ENCODE assay signal across 13 cellular contexts in the genomic region with DNA sequence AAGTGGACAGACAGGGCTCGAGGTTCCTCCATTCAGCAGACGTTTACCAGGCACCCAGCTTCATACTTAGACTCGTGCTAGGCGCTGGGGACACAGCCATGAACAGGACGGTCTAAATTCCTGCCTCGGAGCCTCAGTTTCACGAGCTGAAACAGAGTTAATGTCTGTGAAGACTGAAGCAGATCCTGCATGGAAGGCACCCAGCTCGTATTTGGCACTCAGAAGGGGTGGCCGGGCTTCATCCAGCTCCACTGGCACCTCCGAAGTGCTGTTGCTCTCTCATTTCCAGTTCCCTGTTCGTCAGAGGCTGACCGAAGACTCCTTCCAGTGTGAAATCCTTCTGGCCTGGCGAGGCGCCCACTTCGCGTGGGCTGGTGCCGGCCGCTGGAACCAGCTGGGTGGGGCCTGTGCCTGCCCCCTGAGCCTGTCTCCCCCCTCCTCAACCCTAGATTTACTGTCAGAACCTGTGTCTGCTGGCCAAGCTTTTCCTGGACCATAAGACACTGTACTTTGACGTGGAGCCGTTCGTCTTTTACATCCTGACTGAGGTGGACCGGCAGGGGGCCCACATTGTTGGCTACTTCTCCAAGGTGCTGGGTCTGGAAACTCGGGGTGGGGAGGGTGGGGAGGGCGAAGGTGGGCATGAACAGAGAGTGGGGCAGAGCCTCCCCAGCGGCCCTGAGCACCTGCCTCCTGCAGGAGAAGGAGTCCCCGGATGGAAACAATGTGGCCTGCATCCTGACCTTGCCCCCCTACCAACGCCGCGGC. TPM values are rescaled to one million over a fixed set of nuclear protein-coding genes. Genes with fewer than 3 reads are reported as not detected.
DNase-seq lines count a peak whose midpoint lies in the region; ATAC-seq and TF ChIP-seq lines count a peak whose summit lies in the region.
"Had no signal": no experiment of that assay in that cellular context is flagged by ENCODE, and none has a peak within 500 bp of the region (broad histone marks: within the 10 kb centered on the region; RNA-seq: fewer than 3 reads in every experiment).

No MANE protein-coding gene starts in this region.

- intact Hi-C loops in lower lobe of right lung (cut with DNase I): no loop called here
- intact Hi-C loops in spleen (cut with DNase I; ENCODE audit: low total_unique reads): no loop called here
- intact Hi-C loops in CD8-positive, alpha-beta T cell (cut with DNase I, micrococcal nuclease): no loop called here

- H3K4me1 ChIP-seq in GM23338 (ENCODE audit: insufficient read depth) (peaks cover 28% of the 10 kb centered on the region), lower lobe of right lung (peaks cover 67% of the 10 kb centered on the region), spleen (peaks cover 0 to 68% (median 27%) of the 10 kb centered on the region in 6 donors)
- H3K4me1 ChIP-seq in CD8-positive, alpha-beta T cell (ENCODE audit: insufficient read depth, low read length): no peaks in the 10 kb centered on the region

- no peak overlapping the region for H3K4me3 Mint-ChIP-seq in GM23338
- H3K4me3 Mint-ChIP-seq in CD8-positive, alpha-beta T cell: no peak overlapping the region
- no peak overlapping the region for H3K4me3 Mint-ChIP-seq in T-helper 2 cell treated with Interferon-gamma antibody and Interleukin-4, amounts not matched to agents 5 μg/mL and 100 μg/mL, for 36 hours
- H3K4me3 Mint-ChIP-seq: activated naive CD4-positive, alpha-beta T cell treated with anti-CD3 and anti-CD28 coated beads for 36 hours; CD4-positive, alpha-beta memory T cell had no signal

- WGBS in spleen, 5 donors: 44 to 68% (median 53%) methylated on average over 23 to 29 of the region's 29 CpGs

- no peaks in the 10 kb centered on the region; the same call in 1 of the 2 replicates for H4K20me1 ChIP-seq in GM23338 (replicated peaks; ENCODE audit: insufficient read depth)

- peak overlapping the region; percentile 84; the same call in 1 of the 2 replicates for H3K27ac ChIP-seq in GM23338 (ENCODE audit: low read depth)
- peak overlapping the region; percentile 77 for H3K27ac ChIP-seq in caudate nucleus (ENCODE audit: low read depth, low read length)
- peak overlapping the region; percentile 96 for H3K27ac ChIP-seq in lower lobe of right lung
- H3K27ac ChIP-seq in spleen: peak overlapping the region; percentile 60 to 99 (median 91)
- no peak overlapping the region for H3K27ac ChIP-seq in CD8-positive, alpha-beta T cell (ENCODE audit: low read depth, low read length)

- no peak for DNase-seq in GM23338 (ENCODE audit: low spot score)
- DNase-seq in caudate nucleus (lab: John Stamatoyannopoulos, UW): peak in 7 of 61 donors; percentile 15 to 53 (median 27)
- DNase-seq in lower lobe of right lung: peak; percentile 87
- peak; percentile 83 for DNase-seq in spleen
- DNase-seq in RKO (ENCODE audit: low spot score): no peak
- DNase-seq in CD8-positive, alpha-beta T cell: no peak
- no peak for DNase-seq in T-helper 2 cell treated with Interferon-gamma antibody and Interleukin-4, amounts not matched to agents 5 μg/mL and 100 μg/mL, for 36 hours (ENCODE audit: low spot score)
- DNase-seq: activated CD4-positive, alpha-beta T cell treated with anti-CD3 and anti-CD28 coated beads for 1 hour; activated naive CD4-positive, alpha-beta T cell treated with anti-CD3 and anti-CD28 coated beads for 36 hours; CD4-positive, alpha-beta memory T cell; NCI-H2081 treated with DMSO at 0.1 percent for 48 hours had no signal

- no peaks in the 10 kb centered on the region; the same call in 1 of the 2 replicates for H3F3A ChIP-seq in GM23338 (replicated peaks; ENCODE audit: low read depth)

- no peak for ATAC-seq in GM23338
- peak; percentile 26 to 41 for ATAC-seq in lower lobe of right lung
- ATAC-seq in CD8-positive, alpha-beta T cell: no peak
- ATAC-seq in HG03378 (IDR thresholded peaks at IDR 0.05; ENCODE audit: unreplicated experiment): no peak
- ATAC-seq: Panc1 had no signal

- no peak overlapping the region for H3K4me3 ChIP-seq in GM23338
- peak overlapping the region; percentile 33 for H3K4me3 ChIP-seq in lower lobe of right lung
- peak overlapping the region in 1 of 8 donors; percentile 55 for H3K4me3 ChIP-seq in spleen
- no peak overlapping the region for H3K4me3 ChIP-seq in CD8-positive, alpha-beta T cell (ENCODE audit: low read depth, low read length)

- CTCF ChIA-PET in CD8-positive, alpha-beta T cell (lab: Charles Lee): no interaction called here

- H3K9me3 ChIP-seq in lower lobe of right lung (no peaks in the 10 kb centered on the region), spleen (no peaks in the 10 kb centered on the region)
- H3K9me3 ChIP-seq in CD8-positive, alpha-beta T cell (ENCODE audit: low read length): no peaks in the 10 kb centered on the region

- POLR2A ChIA-PET in CD8-positive, alpha-beta T cell (lab: Charles Lee): interaction anchor here (1.1 to 1.2 kb wide), 2 partner anchors 12 to 50 kb away, joined by 3 to 5 read pairs; a partner anchor contains a TSS

- peaks cover 9% of the 10 kb centered on the region for H3K36me3 ChIP-seq in GM23338 (ENCODE audit: insufficient read depth)
- peaks cover 60% of the 10 kb centered on the region for H3K36me3 ChIP-seq in lower lobe of right lung
- peaks cover 0 to 87% (median 57%) of the 10 kb centered on the region in 6 donors for H3K36me3 ChIP-seq in spleen
- peaks cover 24% of the 10 kb centered on the region for H3K36me3 ChIP-seq in CD8-positive, alpha-beta T cell (ENCODE audit: insufficient read depth, low read length)

- H3K36me3 Mint-ChIP-seq in GM23338 (ENCODE audit: low read depth): peaks cover 45% of the 10 kb centered on the region
- H3K36me3 Mint-ChIP-seq in CD8-positive, alpha-beta T cell: peaks cover 75% of the 10 kb centered on the region
- peaks cover 16% of the 10 kb centered on the region for H3K36me3 Mint-ChIP-seq in T-helper 2 cell treated with Interferon-gamma antibody and Interleukin-4, amounts not matched to agents 5 μg/mL and 100 μg/mL, for 36 hours (ENCODE audit: low read depth)

- peaks cover 44% of the 10 kb centered on the region for H3K4me1 Mint-ChIP-seq in GM23338
- no peaks in the 10 kb centered on the region for H3K4me1 Mint-ChIP-seq in CD8-positive, alpha-beta T cell (ENCODE audit: low read depth)
- peaks cover 3% of the 10 kb centered on the region for H3K4me1 Mint-ChIP-seq in T-helper 2 cell treated with Interferon-gamma antibody and Interleukin-4, amounts not matched to agents 5 μg/mL and 100 μg/mL, for 36 hours (ENCODE audit: low read depth)

- no peak overlapping the region for H3K4me2 ChIP-seq in GM23338

- H3K27me3 ChIP-seq in GM23338 (ENCODE audit: insufficient read depth) (no peaks in the 10 kb centered on the region), lower lobe of right lung (ENCODE audit: low read depth) (no peaks in the 10 kb centered on the region), spleen (replicated peaks in 1 of 7) (no peaks in the 10 kb centered on the region)
- H3K27me3 ChIP-seq in CD8-positive, alpha-beta T cell (ENCODE audit: insufficient read depth, low read length): no peaks in the 10 kb centered on the region

- peak overlapping the region; percentile 98 for H3K27ac Mint-ChIP-seq in GM23338
- no peak overlapping the region for H3K27ac Mint-ChIP-seq in CD8-positive, alpha-beta T cell
- H3K27ac Mint-ChIP-seq in T-helper 2 cell treated with Interferon-gamma antibody and Interleukin-4, amounts not matched to agents 5 μg/mL and 100 μg/mL, for 36 hours: no peak overlapping the region

- no peak overlapping the region for H2AFZ ChIP-seq in GM23338

- TF ChIP-seq POLR2A in spleen (IDR thresholded peaks at IDR 0.05): no peak

- H3K9me2 ChIP-seq in GM23338 (ENCODE audit: insufficient read depth): no peaks in the 10 kb centered on the region

- no peak for TF ChIP-seq CTCF in GM23338 (conservative IDR thresholded peaks at IDR 0.05; ENCODE audit: low read depth in 2 of 2)
- TF ChIP-seq CTCF in lower lobe of right lung (IDR thresholded peaks at IDR 0.05): no peak
- no peak for TF ChIP-seq CTCF in spleen (IDR thresholded peaks at IDR 0.05 in 8 of 11, conservative IDR thresholded peaks at IDR 0.05 in 3 of 11)
- no peak for TF ChIP-seq CTCF in CD8-positive, alpha-beta T cell (IDR thresholded peaks at IDR 0.05)

- H3K79me2 ChIP-seq in GM23338 (replicated peaks; ENCODE audit: insufficient read depth): peaks cover 8% of the 10 kb centered on the region; the same call in 1 of the 2 replicates

- H3K27me3 Mint-ChIP-seq in GM23338 (ENCODE audit: insufficient read depth, low read depth, poor library complexity): peaks cover 22% of the 10 kb centered on the region
- no peaks in the 10 kb centered on the region for H3K27me3 Mint-ChIP-seq in CD8-positive, alpha-beta T cell (ENCODE audit: low read depth)
- H3K27me3 Mint-ChIP-seq in T-helper 2 cell treated with Interferon-gamma antibody and Interleukin-4, amounts not matched to agents 5 μg/mL and 100 μg/mL, for 36 hours (ENCODE audit: low read depth): no peaks in the 10 kb centered on the region
- H3K27me3 Mint-ChIP-seq: CD4-positive, alpha-beta memory T cell had no signal

- H3K9me3 Mint-ChIP-seq in GM23338: peaks cover 2% of the 10 kb centered on the region; the same call in 1 of the 3 replicates
- no peaks in the 10 kb centered on the region for H3K9me3 Mint-ChIP-seq in CD8-positive, alpha-beta T cell
- H3K9me3 Mint-ChIP-seq in T-helper 2 cell treated with Interferon-gamma antibody and Interleukin-4, amounts not matched to agents 5 μg/mL and 100 μg/mL, for 36 hours: no peaks in the 10 kb centered on the region
- H3K9me3 Mint-ChIP-seq: activated naive CD4-positive, alpha-beta T cell treated with anti-CD3 and anti-CD28 coated beads for 36 hours; CD4-positive, alpha-beta memory T cell had no signal

RNA-seq across cellular contexts. Expression of a gene that starts 5.8 kb away (rescaled TPM):
- 75.9 and 77.0 TPM in 2 replicates for total RNA-seq in GM23338 (2014; rRNA removed; shearing (Covaris generic))
- polyA plus RNA-seq in GM23338 (2016; fragmentation: Nextera tagmentation; extraction: Ambion mirVana) (59.2 and 65.3 TPM in 2 replicates), spleen (under 1 TPM; 0.07 to 0.19 (median 0.15) TPM)
- total RNA-seq in lower lobe of right lung (75.4 TPM), spleen (not detected)
- not detected for total RNA-seq in CD8-positive, alpha-beta T cell
- total RNA-seq: activated naive CD4-positive, alpha-beta T cell treated with anti-CD3 and anti-CD28 coated beads for 36 hours; CD4-positive, alpha-beta memory T cell had no signal

RNA-seq across cellular contexts. Expression of a gene that starts 12.3 kb away (rescaled TPM):
- 84.8 and 85.4 TPM in 2 replicates for total RNA-seq in GM23338 (2014; rRNA removed; shearing (Covaris generic))
- polyA plus RNA-seq in GM23338 (2016; fragmentation: Nextera tagmentation; extraction: Ambion mirVana) (47.6 and 50.9 TPM in 2 replicates), spleen (10 to 100 TPM; 48.7 to 63.6 (median 56.5) TPM)
- total RNA-seq in lower lobe of right lung (79.1 TPM), spleen (10 to 100 TPM; 63.2 to 94.8 (median 85.2) TPM)
- total RNA-seq in CD8-positive, alpha-beta T cell: 100 to 1,000 TPM; 105 to 107 TPM

RNA-seq across cellular contexts. Expression of a gene that starts 20.1 kb away (rescaled TPM):
- 1.3 and 1.4 TPM in 2 replicates for total RNA-seq in GM23338 (2014; rRNA removed; shearing (Covaris generic))
- polyA plus RNA-seq in GM23338 (2016; fragmentation: Nextera tagmentation; extraction: Ambion mirVana) (0.91 and 1.4 TPM in 2 replicates), spleen (1 to 10 TPM; 1.5 to 2.6 (median 2.0) TPM)
- total RNA-seq in lower lobe of right lung (6.6 TPM), spleen (1 to 10 TPM in 4 of 7 donors, under 1 TPM in 2, not detected in 1; 0.70 to 2.0 (median 1.3) TPM)
- total RNA-seq in CD8-positive, alpha-beta T cell: under 1 TPM; 0.56 to 0.87 TPM

RNA-seq across cellular contexts. Expression of a gene that starts 21.6 kb away (rescaled TPM):
- 58.9 and 71.2 TPM in 2 replicates for total RNA-seq in GM23338 (2014; rRNA removed; shearing (Covaris generic))
- 35.9 and 36.1 TPM in 2 replicates for polyA plus RNA-seq in GM23338 (2016; fragmentation: Nextera tagmentation; extraction: Ambion mirVana)
- 37.6 TPM for total RNA-seq in lower lobe of right lung
- 10 to 100 TPM; 36.9 to 55.7 (median 40.2) TPM for total RNA-seq in spleen
- polyA plus RNA-seq in spleen: 10 to 100 TPM; 15.0 to 27.5 (median 17.4) TPM
- 1 to 10 TPM; 5.6 to 7.6 TPM for total RNA-seq in CD8-positive, alpha-beta T cell

RNA-seq across cellular contexts. Expression of a gene that starts 35.2 kb away (rescaled TPM):
- 100 and 106 TPM in 2 replicates for total RNA-seq in GM23338 (2014; rRNA removed; shearing (Covaris generic))
- 89.6 and 96.5 TPM in 2 replicates for polyA plus RNA-seq in GM23338 (2016; fragmentation: Nextera tagmentation; extraction: Ambion mirVana)
- total RNA-seq in lower lobe of right lung: 65.6 TPM
- total RNA-seq in spleen: 10 to 100 TPM; 33.4 to 74.2 (median 48.2) TPM
- polyA plus RNA-seq in spleen: 10 to 100 TPM; 23.5 to 56.6 (median 55.1) TPM
- total RNA-seq in CD8-positive, alpha-beta T cell: 10 to 100 TPM; 23.0 to 27.2 TPM

Comparison
In these comparisons a context has a peak if more than half of its experiments do, and no peak if none do; other contexts are left out.
1. ATAC-seq: peak in lower lobe of right lung (2 of 2); none in GM23338 (single experiment), CD8-positive, alpha-beta T cell (single experiment) and HG03378 (single experiment).
2. DNase-seq: peak in lower lobe of right lung (single experiment) and spleen (single experiment); none in GM23338 (single experiment), RKO (single experiment), CD8-positive, alpha-beta T cell (0 of 7) and T-helper 2 cell treated with Interferon-gamma antibody and Interleukin-4, amounts not matched to agents 5 μg/mL and 100 μg/mL, for 36 hours (single experiment).
3. RNA of a gene that starts 5.8 kb away (total RNA-seq): 75.9 to 77.0 TPM in GM23338 and 75.4 TPM in lower lobe of right lung (single experiment); not detected in spleen and not detected in CD8-positive, alpha-beta T cell; every median in the first group is over 10 times any median in the second.